Comparison of ENCODE assay signal across 1 cellular context in genomic region chr21:44867464-44867863, GRCh38.
TF ChIP-seq lines count a peak whose summit lies in the region.

No MANE protein-coding gene starts in this region.

TF ChIP-seq in endothelial cell of umbilical vein, 7 proteins besides CTCF, POLR2A, EP300 and RAD21:
- no peak for TF ChIP-seq GATA2 (IDR thresholded peaks at IDR 0.05; ENCODE audit: insufficient read depth, insufficient read length, low read depth, low read length)
- no peak for TF ChIP-seq POLR2AphosphoS5 (IDR thresholded peaks at IDR 0.05; ENCODE audit: insufficient read depth, low read depth, low read length)
- TF ChIP-seq, protein P1, sequence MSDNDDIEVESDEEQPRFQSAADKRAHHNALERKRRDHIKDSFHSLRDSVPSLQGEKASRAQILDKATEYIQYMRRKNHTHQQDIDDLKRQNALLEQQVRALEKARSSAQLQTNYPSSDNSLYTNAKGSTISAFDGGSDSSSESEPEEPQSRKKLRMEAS (IDR thresholded peaks at IDR 0.05; ENCODE audit: insufficient read depth, insufficient read length), result no peak
- TF ChIP-seq EZH2 (IDR thresholded peaks at IDR 0.05; ENCODE audit: borderline replicate concordance, low read depth, low read length, severe bottlenecking), result no peak
- no peak for TF ChIP-seq FOS (IDR thresholded peaks at IDR 0.05; ENCODE audit: borderline replicate concordance, insufficient read depth, low read length)
- no peak for TF ChIP-seq MYC (IDR thresholded peaks at IDR 0.05; ENCODE audit: low read depth, low read length)
- no peak for TF ChIP-seq JUN (IDR thresholded peaks at IDR 0.05; ENCODE audit: borderline replicate concordance, insufficient read depth, insufficient read length, low read depth)
